ENCODE assay signal across 8 cellular contexts in genomic region chr7:22083711-22084289, GRCh38.
DNase-seq lines count a peak whose midpoint lies in the region; ATAC-seq and TF ChIP-seq lines count a peak whose summit lies in the region.

No MANE protein-coding gene starts in this region.

- H3K27me3 Mint-ChIP-seq in type B pancreatic cell = peaks cover 38% of the 10 kb centered on the region

- H3K9me3 Mint-ChIP-seq in type B pancreatic cell = no peaks in the 10 kb centered on the region

- 18 to 21% methylated on average over 10 of the region's 10 CpGs for WGBS in body of pancreas, 2 donors
- 27 to 29% methylated on average over 10 of the region's 10 CpGs for WGBS in lower leg skin, 2 donors

- no peaks in the 10 kb centered on the region for H3K27me3 ChIP-seq in body of pancreas

- H3K27ac ChIP-seq in body of pancreas = peak overlapping the region; percentile 80 to 90 (median 84)

- CTCF ChIA-PET in AG04449 (lab: Yijun Ruan, JAX) = interaction anchor here (0.7 to 4.3 kb wide), 20 partner anchors 9 to 1463 kb away, joined by 3 to 47 read pairs (median 4); partner anchors contain the start of gene STEAP1B

- TF ChIP-seq POLR2A in body of pancreas (IDR thresholded peaks at IDR 0.05) (no peak), lower leg skin (IDR thresholded peaks at IDR 0.05) (no peak), GM18505 (IDR thresholded peaks at IDR 0.05; ENCODE audit: borderline replicate concordance, extremely low read depth, insufficient read depth, insufficient read length) (no peak)

- DNase-seq in AG04449 (ENCODE audit: low read depth, low spot score) (no peak), body of pancreas (peak in 2 of 4 donors; percentile 25), lower leg skin (ENCODE audit: low spot score in 2 of 2) (no peak), type B pancreatic cell (ENCODE audit: extremely low spot score, unreplicated experiment) (no peak)

- peaks cover 13% of the 10 kb centered on the region for H3K4me1 ChIP-seq in body of pancreas

- no peaks in the 10 kb centered on the region for H3K36me3 Mint-ChIP-seq in type B pancreatic cell

- TF ChIP-seq CTCF in AG04449 (IDR thresholded peaks at IDR 0.05; ENCODE audit: insufficient read depth, low read length, missing control alignments) (no peak), body of pancreas (IDR thresholded peaks at IDR 0.05) (no peak), lower leg skin (IDR thresholded peaks at IDR 0.05) (no peak), type B pancreatic cell (conservative IDR thresholded peaks at IDR 0.05) (no peak)

- peak overlapping the region; percentile 89 for H3K4me3 Mint-ChIP-seq in type B pancreatic cell

- H3K9me3 ChIP-seq in body of pancreas = no peaks in the 10 kb centered on the region

- ATAC-seq in HG03139 (IDR thresholded peaks at IDR 0.05; ENCODE audit: unreplicated experiment) (peak; percentile 3), body of pancreas (no peak), GM18505 (IDR thresholded peaks at IDR 0.05; ENCODE audit: unreplicated experiment) (no peak), HG02763 (IDR thresholded peaks at IDR 0.05; ENCODE audit: unreplicated experiment) (no peak), GM19455 (IDR thresholded peaks at IDR 0.05; ENCODE audit: unreplicated experiment) (no peak)

- H3K4me3 ChIP-seq in AG04449 (ENCODE audit: low read depth, low read length) (peak overlapping the region; percentile 75), body of pancreas (peak overlapping the region; percentile 31 to 38), lower leg skin (ENCODE audit: low read depth, poor library complexity, severe bottlenecking) (peak overlapping the region; percentile 22)

- intact Hi-C loops in body of pancreas (cut with DNase I) (no loop called here), lower leg skin (cut with DNase I; ENCODE audit: low total_unique reads) (no loop called here)

- H3K36me3 ChIP-seq in body of pancreas (replicated peaks in 1 of 2; ENCODE audit: insufficient read depth in 1 of 2, low read depth in 2 of 2) = no peaks in the 10 kb centered on the region

- peaks cover 4% of the 10 kb centered on the region for H3K4me1 Mint-ChIP-seq in type B pancreatic cell (ENCODE audit: unreplicated experiment)

- POLR2A ChIA-PET in AG04449 (lab: Yijun Ruan, JAX) = interaction anchor here (0.8 kb wide), 1 partner anchor 10 kb away, joined by 3 read pairs; no protein-coding TSS in a partner anchor

- peak overlapping the region; percentile 51 for H3K27ac Mint-ChIP-seq in type B pancreatic cell

Comparison
In these comparisons a context has a peak if more than half of its experiments do, and no peak if none do; other contexts are left out.
1. H3K4me3 ChIP-seq: peak in every context shown above with its lines; median percentile 75 in AG04449; 34 in body of pancreas; 22 in lower leg skin.